Comparison of ENCODE assay signal across 8 cellular contexts in the genomic region with DNA sequence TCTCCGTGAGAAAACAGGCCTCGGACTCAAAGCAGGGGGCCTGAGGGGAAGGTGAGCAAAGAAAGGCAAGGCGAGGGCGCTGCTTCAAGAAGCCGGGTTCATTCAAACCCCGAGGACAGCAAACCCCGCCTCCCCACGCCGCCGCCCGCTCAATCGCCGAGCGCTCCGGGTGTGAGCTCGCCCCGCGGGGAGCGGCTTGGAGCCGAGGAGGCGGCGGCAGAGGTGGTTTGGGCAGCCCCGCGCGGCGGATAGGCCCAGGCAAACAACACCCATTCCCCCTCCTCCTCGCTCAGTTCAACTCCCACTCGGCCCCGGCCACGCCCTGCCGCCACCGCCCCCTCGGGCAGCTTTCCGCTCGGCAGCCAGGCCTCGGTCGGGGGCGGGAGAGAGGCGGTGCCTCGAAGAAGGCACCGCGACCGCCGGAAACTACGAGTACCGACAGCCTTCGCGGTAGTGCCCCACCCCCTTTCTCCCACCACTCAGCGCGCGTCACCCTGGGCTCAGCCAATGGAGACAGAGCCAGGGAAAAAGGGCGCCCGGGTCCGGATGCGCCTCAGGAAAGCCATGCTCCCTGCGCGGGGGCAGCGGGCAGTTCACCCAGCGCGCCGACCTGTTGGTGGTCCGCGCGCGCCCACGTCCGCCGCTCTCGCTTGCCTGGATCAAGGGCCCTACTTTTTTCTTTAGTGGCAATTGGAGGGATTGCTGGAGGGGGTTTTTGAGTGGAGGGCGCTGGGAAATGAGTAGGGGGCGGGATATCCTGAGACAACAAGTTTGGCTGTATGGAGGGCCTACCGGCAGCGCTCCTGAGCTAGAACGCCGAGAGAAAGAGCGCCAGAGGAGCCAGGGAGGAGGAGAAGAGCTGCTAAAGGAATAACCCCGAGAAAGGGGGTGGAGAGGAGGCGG. TPM values are rescaled to one million over a fixed set of nuclear protein-coding genes. Genes with fewer than 3 reads are reported as not detected.
DNase-seq lines count a peak whose midpoint lies in the region; ATAC-seq and TF ChIP-seq lines count a peak whose summit lies in the region.

No MANE protein-coding gene starts in this region.

- no peaks in the 10 kb centered on the region for H3K27me3 Mint-ChIP-seq in activated naive CD8-positive, alpha-beta T cell treated with anti-CD3 and anti-CD28 coated beads, Interleukin-2, amount 10 ng/mL, durations not matched to agents 7 days and 5 days

- intact Hi-C loops in Right ventricle myocardium inferior (cut with DNase I): loop anchor here (5.0 kb wide), 1 partner anchor 655 kb away; no protein-coding TSS in a partner anchor
- intact Hi-C loops in ovary (cut with DNase I): no loop called here
- intact Hi-C loops in thyroid gland (cut with DNase I): no loop called here

- no peaks in the 10 kb centered on the region for H3K9me3 Mint-ChIP-seq in activated naive CD8-positive, alpha-beta T cell treated with anti-CD3 and anti-CD28 coated beads, Interleukin-2, amount 10 ng/mL, durations not matched to agents 7 days and 5 days

- no peak for TF ChIP-seq CTCF in GM12864 (IDR thresholded peaks at IDR 0.05; ENCODE audit: low read depth, low read length, missing control alignments)
- TF ChIP-seq CTCF in ovary (IDR thresholded peaks at IDR 0.05): peak; percentile 10 to 59 (median 23)
- peak in 3 of 6 experiments; percentile 9 to 28 (median 11) for TF ChIP-seq CTCF in thyroid gland (IDR thresholded peaks at IDR 0.05)

- H3K27ac Mint-ChIP-seq in activated naive CD8-positive, alpha-beta T cell treated with anti-CD3 and anti-CD28 coated beads, Interleukin-2, amount 10 ng/mL, durations not matched to agents 7 days and 5 days: peak overlapping the region; percentile 99

- POLR2A ChIA-PET in activated naive CD8-positive, alpha-beta T cell treated with anti-CD3 and anti-CD28 coated beads, Interleukin-2, amount 10 ng/mL, durations not matched to agents 7 days and 5 days (lab: Charles Lee): interaction anchor here (0.6 to 2.7 kb wide), 21 partner anchors 10 to 518 kb away, joined by 3 to 44 read pairs (median 4); partner anchors contain the start of gene CDCA7L

- TF ChIP-seq EP300 in ovary (IDR thresholded peaks at IDR 0.05): no peak

- H3K9me3 ChIP-seq in ovary: no peaks in the 10 kb centered on the region
- H3K9me3 ChIP-seq in thyroid gland: no peaks in the 10 kb centered on the region

- H3K27me3 ChIP-seq in ovary (no peaks in the 10 kb centered on the region), thyroid gland (no peaks in the 10 kb centered on the region)

- WGBS in ovary, 3 donors: 0% methylated on average over 61 to 78 of the region's 78 CpGs
- 0% methylated on average over 30 to 51 of the region's 78 CpGs for WGBS in thyroid gland, 2 donors

- H3K4me3 ChIP-seq in GM12864 (ENCODE audit: low read depth, low read length) (peak overlapping the region; percentile 95), ovary (peak overlapping the region; percentile 57), thyroid gland (replicated peaks in 1 of 3) (peak overlapping the region; percentile 38 to 88 (median 55))

- TF ChIP-seq POLR2A in ovary (IDR thresholded peaks at IDR 0.05): peak; percentile 35
- peak in 1 of 2 donors; percentile 45 for TF ChIP-seq POLR2A in thyroid gland (IDR thresholded peaks at IDR 0.05)

- peaks cover 34% of the 10 kb centered on the region for H3K4me1 Mint-ChIP-seq in activated naive CD8-positive, alpha-beta T cell treated with anti-CD3 and anti-CD28 coated beads, Interleukin-2, amount 10 ng/mL, durations not matched to agents 7 days and 5 days

- H3K4me1 ChIP-seq in ovary (ENCODE audit: insufficient read depth) (peaks cover 8% of the 10 kb centered on the region), thyroid gland (peaks cover 20 to 27% of the 10 kb centered on the region in 2 donors)

- H3K36me3 ChIP-seq in ovary (no peaks in the 10 kb centered on the region), thyroid gland (no peaks in the 10 kb centered on the region)

- peaks cover 26% of the 10 kb centered on the region for H3K36me3 Mint-ChIP-seq in activated naive CD8-positive, alpha-beta T cell treated with anti-CD3 and anti-CD28 coated beads, Interleukin-2, amount 10 ng/mL, durations not matched to agents 7 days and 5 days

- ATAC-seq in HG02678 (IDR thresholded peaks at IDR 0.05; ENCODE audit: unreplicated experiment) (peak; percentile 75), Right ventricle myocardium inferior (peak; percentile 94)
- ATAC-seq in activated naive CD8-positive, alpha-beta T cell treated with anti-CD3 and anti-CD28 coated beads, Interleukin-2, amount 10 ng/mL, durations not matched to agents 7 days and 5 days (ENCODE audit: low read depth): peak; percentile 78

- DNase-seq in GM12864 (ENCODE audit: low read depth) (peak; percentile 94), NCI-H1105 treated with DMSO at 0.1 percent for 48 hours (lab: John Stamatoyannopoulos, UW) (peak; percentile 98), SKM-1 treated with dmso at 0.1 percent for 144 hours (lab: John Stamatoyannopoulos, UW; ENCODE audit: unreplicated experiment) (peak; percentile 97), Right ventricle myocardium inferior (ENCODE audit: missing footprints) (peak; percentile 100), ovary (peak; percentile 99), thyroid gland (peak; percentile 99)
- DNase-seq in activated naive CD8-positive, alpha-beta T cell treated with anti-CD3 and anti-CD28 coated beads, Interleukin-2, amount 10 ng/mL, durations not matched to agents 7 days and 5 days: peak; percentile 99

- H3K27ac ChIP-seq in ovary: peak overlapping the region; percentile 84 to 96
- H3K27ac ChIP-seq in thyroid gland: peak overlapping the region; percentile 77 to 96 (median 90)

- H3K4me3 Mint-ChIP-seq in activated naive CD8-positive, alpha-beta T cell treated with anti-CD3 and anti-CD28 coated beads, Interleukin-2, amount 10 ng/mL, durations not matched to agents 7 days and 5 days: peak overlapping the region; percentile 100

RNA-seq across cellular contexts. Expression of gene SP4, which starts 0.7 kb away (rescaled TPM):
- total RNA-seq in activated naive CD8-positive, alpha-beta T cell treated with anti-CD3 and anti-CD28 coated beads, Interleukin-2, amount 10 ng/mL, durations not matched to agents 7 days and 5 days: 10 to 100 TPM; 39.6 to 42.4 TPM
- 4.3 TPM for total RNA-seq in Right ventricle myocardium inferior
- 10 to 100 TPM; 10.1 to 22.1 (median 19.1) TPM for total RNA-seq in ovary
- 1 to 10 TPM; 6.9 to 7.3 TPM for polyA plus RNA-seq in ovary
- 10 to 100 TPM; 16.9 to 33.8 (median 23.9) TPM for total RNA-seq in thyroid gland

Comparison
In these comparisons a context has a peak if more than half of its experiments do, and no peak if none do; other contexts are left out.
1. Peak in every context shown above with its lines: DNase-seq, ATAC-seq, H3K4me3 ChIP-seq and H3K27ac ChIP-seq.